8 cellular contexts compared by ENCODE assay signal in the genomic region with DNA sequence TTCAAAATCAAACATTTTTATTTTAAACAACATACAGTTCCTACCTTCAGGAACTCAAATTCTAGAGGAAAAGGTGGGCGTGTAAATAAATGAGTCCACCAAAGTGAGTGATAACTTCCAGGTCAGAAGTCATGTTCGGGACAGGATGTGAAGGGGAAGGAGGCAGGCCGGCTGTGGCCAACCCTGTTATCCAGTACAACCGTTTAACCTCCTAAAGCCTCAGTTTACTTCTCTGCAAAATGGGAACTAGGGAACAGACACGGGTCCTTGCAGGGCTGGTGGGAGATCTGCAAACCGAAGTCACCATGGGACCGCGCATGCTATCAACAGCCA. TPM values are rescaled to one million over a fixed set of nuclear protein-coding genes. Genes with fewer than 3 reads are reported as not detected.
A peak's percentile ranks its signal among the peaks of the same experiment; 100 is the strongest.
DNase-seq lines count a peak whose midpoint lies in the region; ATAC-seq and TF ChIP-seq lines count a peak whose summit lies in the region.

No MANE protein-coding gene starts in this region.

- H3K27me3 ChIP-seq in liver (ENCODE audit: control insufficient read depth in 4 of 4, insufficient read depth in 4 of 4, low read length in 3 of 4) = no peaks in the 10 kb centered on the region

- ATAC-seq in GM19372 (IDR thresholded peaks at IDR 0.05; ENCODE audit: low read depth, unreplicated experiment) (peak; percentile 12), HG03342 (IDR thresholded peaks at IDR 0.05; ENCODE audit: unreplicated experiment) (peak; percentile 18)

- no peak for TF ChIP-seq CTCF in liver (IDR thresholded peaks at IDR 0.05; ENCODE audit: low read depth, low read length, missing input control)

- H3K9me3 ChIP-seq in liver (ENCODE audit: control insufficient read depth in 4 of 4, low read length in 3 of 4) = no peaks in the 10 kb centered on the region

- H3K9ac ChIP-seq in liver (ENCODE audit: low read depth in 1 of 2, low read length in 2 of 2) = peak overlapping the region; percentile 26 to 75

- no peak for TF ChIP-seq RAD21 in liver (IDR thresholded peaks at IDR 0.05)

- H3K27ac ChIP-seq in caudate nucleus (ENCODE audit: low read depth, low read length) = peak overlapping the region; percentile 97
- peak overlapping the region; percentile 90 to 95 for H3K27ac ChIP-seq in liver (ENCODE audit: low read depth in 1 of 2, low read length in 2 of 2)

- peaks cover 5 to 37% (median 32%) of the 10 kb centered on the region in 4 donors for H3K4me1 ChIP-seq in liver (ENCODE audit: control insufficient read depth in 4 of 4, insufficient read depth in 4 of 4, low read length in 3 of 4)

- peaks cover 0 to 3% (median 0%) of the 10 kb centered on the region in 4 donors for H3K36me3 ChIP-seq in liver (ENCODE audit: control insufficient read depth in 4 of 4, insufficient read depth in 3 of 4, low read depth in 1 of 4, low read length in 3 of 4)

- H3K4me3 ChIP-seq in liver (ENCODE audit: low read depth in 1 of 3, low read length in 3 of 3) = peak overlapping the region; percentile 93 to 99 (median 96)

- WGBS in liver = under 1% methylated on average over 8 of the region's 8 CpGs

- peak; percentile 53 for DNase-seq in CMK (ENCODE audit: low read depth)
- DNase-seq in RPMI7951 (ENCODE audit: low read depth) = peak; percentile 69
- DNase-seq in caudate nucleus (lab: John Stamatoyannopoulos, UW) = peak in 1 of 61 donors; percentile 7
- peak; percentile 20 for DNase-seq in superior temporal gyrus (ENCODE audit: extremely low spot score)
- no peak for DNase-seq in activated CD8-positive, alpha-beta memory T cell treated with anti-CD3 and anti-CD28 coated beads, Interleukin-2, amount 50 U/mL, for 4 hours

TF ChIP-seq in liver, 16 proteins besides CTCF, POLR2A, EP300 and RAD21:
- TF ChIP-seq FOXA1 (IDR thresholded peaks at IDR 0.05) = no peak
- TF ChIP-seq HNF4G (IDR thresholded peaks at IDR 0.05) = no peak
- TF ChIP-seq, protein P1, sequence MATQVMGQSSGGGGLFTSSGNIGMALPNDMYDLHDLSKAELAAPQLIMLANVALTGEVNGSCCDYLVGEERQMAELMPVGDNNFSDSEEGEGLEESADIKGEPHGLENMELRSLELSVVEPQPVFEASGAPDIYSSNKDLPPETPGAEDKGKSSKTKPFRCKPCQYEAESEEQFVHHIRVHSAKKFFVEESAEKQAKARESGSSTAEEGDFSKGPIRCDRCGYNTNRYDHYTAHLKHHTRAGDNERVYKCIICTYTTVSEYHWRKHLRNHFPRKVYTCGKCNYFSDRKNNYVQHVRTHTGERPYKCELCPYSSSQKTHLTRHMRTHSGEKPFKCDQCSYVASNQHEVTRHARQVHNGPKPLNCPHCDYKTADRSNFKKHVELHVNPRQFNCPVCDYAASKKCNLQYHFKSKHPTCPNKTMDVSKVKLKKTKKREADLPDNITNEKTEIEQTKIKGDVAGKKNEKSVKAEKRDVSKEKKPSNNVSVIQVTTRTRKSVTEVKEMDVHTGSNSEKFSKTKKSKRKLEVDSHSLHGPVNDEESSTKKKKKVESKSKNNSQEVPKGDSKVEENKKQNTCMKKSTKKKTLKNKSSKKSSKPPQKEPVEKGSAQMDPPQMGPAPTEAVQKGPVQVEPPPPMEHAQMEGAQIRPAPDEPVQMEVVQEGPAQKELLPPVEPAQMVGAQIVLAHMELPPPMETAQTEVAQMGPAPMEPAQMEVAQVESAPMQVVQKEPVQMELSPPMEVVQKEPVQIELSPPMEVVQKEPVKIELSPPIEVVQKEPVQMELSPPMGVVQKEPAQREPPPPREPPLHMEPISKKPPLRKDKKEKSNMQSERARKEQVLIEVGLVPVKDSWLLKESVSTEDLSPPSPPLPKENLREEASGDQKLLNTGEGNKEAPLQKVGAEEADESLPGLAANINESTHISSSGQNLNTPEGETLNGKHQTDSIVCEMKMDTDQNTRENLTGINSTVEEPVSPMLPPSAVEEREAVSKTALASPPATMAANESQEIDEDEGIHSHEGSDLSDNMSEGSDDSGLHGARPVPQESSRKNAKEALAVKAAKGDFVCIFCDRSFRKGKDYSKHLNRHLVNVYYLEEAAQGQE (IDR thresholded peaks at IDR 0.05) = no peak
- no peak for TF ChIP-seq TAF1 (conservative IDR thresholded peaks at IDR 0.05)
- TF ChIP-seq, protein P2, sequence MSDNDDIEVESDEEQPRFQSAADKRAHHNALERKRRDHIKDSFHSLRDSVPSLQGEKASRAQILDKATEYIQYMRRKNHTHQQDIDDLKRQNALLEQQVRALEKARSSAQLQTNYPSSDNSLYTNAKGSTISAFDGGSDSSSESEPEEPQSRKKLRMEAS (IDR thresholded peaks at IDR 0.05) = no peak
- TF ChIP-seq GABPA (IDR thresholded peaks at IDR 0.05 in 1 of 2, conservative IDR thresholded peaks at IDR 0.05 in 1 of 2) = no peak
- TF ChIP-seq NR2F2 (IDR thresholded peaks at IDR 0.05) = no peak
- no peak for TF ChIP-seq HNF4A (conservative IDR thresholded peaks at IDR 0.05)
- TF ChIP-seq JUND (IDR thresholded peaks at IDR 0.05) = no peak
- no peak for TF ChIP-seq YY1 (IDR thresholded peaks at IDR 0.05)
- TF ChIP-seq FOXA2 (IDR thresholded peaks at IDR 0.05) = no peak
- TF ChIP-seq RXRA (IDR thresholded peaks at IDR 0.05) = no peak
- TF ChIP-seq SP1 (IDR thresholded peaks at IDR 0.05) = no peak
- TF ChIP-seq, protein P3, sequence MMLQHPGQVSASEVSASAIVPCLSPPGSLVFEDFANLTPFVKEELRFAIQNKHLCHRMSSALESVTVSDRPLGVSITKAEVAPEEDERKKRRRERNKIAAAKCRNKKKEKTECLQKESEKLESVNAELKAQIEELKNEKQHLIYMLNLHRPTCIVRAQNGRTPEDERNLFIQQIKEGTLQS (IDR thresholded peaks at IDR 0.05) = no peak
TF ChIP-seq in liver: peak in this region for 0.

RNA-seq across cellular contexts. Expression of a gene that starts 0.4 kb away (rescaled TPM):
- 42.1 and 46.7 TPM in 2 replicates for total RNA-seq in RPMI7951 (2014; rRNA removed; shearing (Covaris generic))
- 10 to 100 TPM; 11.9 to 12.1 TPM for total RNA-seq in liver
- 10 to 100 TPM in 1 of 2 donors, 1 to 10 TPM in 1; 7.6 to 10.9 TPM for polyA plus RNA-seq in liver

RNA-seq across cellular contexts. Expression of a gene that starts 2.2 kb away (rescaled TPM):
- 53.6 and 60.6 TPM in 2 replicates for total RNA-seq in RPMI7951 (2014; rRNA removed; shearing (Covaris generic))
- total RNA-seq in liver = 10 to 100 TPM; 42.7 to 60.9 TPM
- 10 to 100 TPM; 30.2 to 36.7 TPM for polyA plus RNA-seq in liver
